In the genomic region with DNA sequence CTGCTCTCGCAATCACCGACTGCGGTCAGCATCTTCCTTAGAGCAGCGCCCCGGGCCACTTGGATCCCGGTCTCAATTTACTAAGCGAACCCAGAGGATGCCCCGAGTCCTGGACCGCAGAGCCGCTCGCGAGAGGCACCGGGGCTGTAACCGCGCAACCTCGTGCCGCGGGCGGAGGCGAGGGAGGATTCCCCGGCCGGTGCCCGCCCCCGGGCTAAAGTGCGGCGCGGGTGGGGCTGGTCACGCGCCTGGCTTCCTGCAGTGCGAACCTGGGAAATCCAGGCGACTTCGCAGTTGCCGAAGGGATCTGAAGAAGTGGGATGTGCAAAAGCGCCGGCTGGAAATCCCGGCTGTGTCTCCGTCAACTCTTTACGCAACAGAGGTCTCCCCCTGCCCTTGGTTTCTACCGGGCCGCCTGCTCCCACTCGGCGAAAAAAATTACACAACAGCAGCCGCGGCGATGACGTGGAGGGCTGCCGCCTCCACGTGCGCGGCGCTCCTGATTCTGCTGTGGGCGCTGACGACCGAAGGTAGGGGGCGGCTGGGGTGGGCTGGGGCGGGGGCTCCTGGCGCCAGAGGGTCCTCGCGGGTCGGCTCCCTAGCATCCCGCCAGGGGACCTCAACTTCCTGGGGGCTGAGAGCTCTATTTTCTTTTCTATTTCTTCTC, we compare ENCODE assay signal across 1 cellular context.
TF ChIP-seq lines count a peak whose summit lies in the region.

A gene with protein sequence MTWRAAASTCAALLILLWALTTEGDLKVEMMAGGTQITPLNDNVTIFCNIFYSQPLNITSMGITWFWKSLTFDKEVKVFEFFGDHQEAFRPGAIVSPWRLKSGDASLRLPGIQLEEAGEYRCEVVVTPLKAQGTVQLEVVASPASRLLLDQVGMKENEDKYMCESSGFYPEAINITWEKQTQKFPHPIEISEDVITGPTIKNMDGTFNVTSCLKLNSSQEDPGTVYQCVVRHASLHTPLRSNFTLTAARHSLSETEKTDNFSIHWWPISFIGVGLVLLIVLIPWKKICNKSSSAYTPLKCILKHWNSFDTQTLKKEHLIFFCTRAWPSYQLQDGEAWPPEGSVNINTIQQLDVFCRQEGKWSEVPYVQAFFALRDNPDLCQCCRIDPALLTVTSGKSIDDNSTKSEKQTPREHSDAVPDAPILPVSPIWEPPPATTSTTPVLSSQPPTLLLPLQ (plus strand): TSS at position 291 of the 667 bp plus-strand sequence. CDS start 170 bp downstream, at position 461.

TF ChIP-seq in HepG2, 621 proteins besides CTCF, POLR2A, EP300 and RAD21 (continued from another document and continues in another):
- peak; percentile 31; the same call in 1 of the 2 replicates for TF ChIP-seq ZHX1 (CRISPR knock-in tag; IDR thresholded peaks at IDR 0.05; ENCODE audit: low read depth)
- TF ChIP-seq GATAD1 (CRISPR knock-in tag; IDR thresholded peaks at IDR 0.05): no peak; the same call in 1 of the 2 replicates
- TF ChIP-seq ZNF672 (CRISPR knock-in tag; IDR thresholded peaks at IDR 0.05): no peak
- no peak for TF ChIP-seq ZNF24 (IDR thresholded peaks at IDR 0.05)
- no peak; the same call in 1 of the 2 replicates for TF ChIP-seq TARDBP (CRISPR knock-in tag; IDR thresholded peaks at IDR 0.05)
- peak; percentile 79; the same call in 1 of the 2 replicates for TF ChIP-seq ZFP36L1 (CRISPR knock-in tag; IDR thresholded peaks at IDR 0.05)
- TF ChIP-seq SIX1 (CRISPR knock-in tag; IDR thresholded peaks at IDR 0.05; ENCODE audit: borderline replicate concordance): no peak
- no peak for TF ChIP-seq TSC22D2 (CRISPR knock-in tag; IDR thresholded peaks at IDR 0.05; ENCODE audit: borderline replicate concordance)
- no peak; the same call in 1 of the 2 replicates for TF ChIP-seq MIXL1 (CRISPR knock-in tag; IDR thresholded peaks at IDR 0.05)
- TF ChIP-seq, protein P1, sequence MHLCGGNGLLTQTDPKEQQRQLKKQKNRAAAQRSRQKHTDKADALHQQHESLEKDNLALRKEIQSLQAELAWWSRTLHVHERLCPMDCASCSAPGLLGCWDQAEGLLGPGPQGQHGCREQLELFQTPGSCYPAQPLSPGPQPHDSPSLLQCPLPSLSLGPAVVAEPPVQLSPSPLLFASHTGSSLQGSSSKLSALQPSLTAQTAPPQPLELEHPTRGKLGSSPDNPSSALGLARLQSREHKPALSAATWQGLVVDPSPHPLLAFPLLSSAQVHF (CRISPR knock-in tag; IDR thresholded peaks at IDR 0.05): no peak
- no peak for TF ChIP-seq ARNT (IDR thresholded peaks at IDR 0.05)
- TF ChIP-seq, protein P2, sequence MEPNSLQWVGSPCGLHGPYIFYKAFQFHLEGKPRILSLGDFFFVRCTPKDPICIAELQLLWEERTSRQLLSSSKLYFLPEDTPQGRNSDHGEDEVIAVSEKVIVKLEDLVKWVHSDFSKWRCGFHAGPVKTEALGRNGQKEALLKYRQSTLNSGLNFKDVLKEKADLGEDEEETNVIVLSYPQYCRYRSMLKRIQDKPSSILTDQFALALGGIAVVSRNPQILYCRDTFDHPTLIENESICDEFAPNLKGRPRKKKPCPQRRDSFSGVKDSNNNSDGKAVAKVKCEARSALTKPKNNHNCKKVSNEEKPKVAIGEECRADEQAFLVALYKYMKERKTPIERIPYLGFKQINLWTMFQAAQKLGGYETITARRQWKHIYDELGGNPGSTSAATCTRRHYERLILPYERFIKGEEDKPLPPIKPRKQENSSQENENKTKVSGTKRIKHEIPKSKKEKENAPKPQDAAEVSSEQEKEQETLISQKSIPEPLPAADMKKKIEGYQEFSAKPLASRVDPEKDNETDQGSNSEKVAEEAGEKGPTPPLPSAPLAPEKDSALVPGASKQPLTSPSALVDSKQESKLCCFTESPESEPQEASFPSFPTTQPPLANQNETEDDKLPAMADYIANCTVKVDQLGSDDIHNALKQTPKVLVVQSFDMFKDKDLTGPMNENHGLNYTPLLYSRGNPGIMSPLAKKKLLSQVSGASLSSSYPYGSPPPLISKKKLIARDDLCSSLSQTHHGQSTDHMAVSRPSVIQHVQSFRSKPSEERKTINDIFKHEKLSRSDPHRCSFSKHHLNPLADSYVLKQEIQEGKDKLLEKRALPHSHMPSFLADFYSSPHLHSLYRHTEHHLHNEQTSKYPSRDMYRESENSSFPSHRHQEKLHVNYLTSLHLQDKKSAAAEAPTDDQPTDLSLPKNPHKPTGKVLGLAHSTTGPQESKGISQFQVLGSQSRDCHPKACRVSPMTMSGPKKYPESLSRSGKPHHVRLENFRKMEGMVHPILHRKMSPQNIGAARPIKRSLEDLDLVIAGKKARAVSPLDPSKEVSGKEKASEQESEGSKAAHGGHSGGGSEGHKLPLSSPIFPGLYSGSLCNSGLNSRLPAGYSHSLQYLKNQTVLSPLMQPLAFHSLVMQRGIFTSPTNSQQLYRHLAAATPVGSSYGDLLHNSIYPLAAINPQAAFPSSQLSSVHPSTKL (CRISPR knock-in tag; IDR thresholded peaks at IDR 0.05): peak; percentile 73; the same call in 1 of the 2 replicates
- TF ChIP-seq LBX2 (CRISPR knock-in tag; IDR thresholded peaks at IDR 0.05; ENCODE audit: borderline replicate concordance): 0 out of 2 replicates have a peak, but pooled peaks have one; percentile 33
- TF ChIP-seq CBFB (CRISPR knock-in tag; IDR thresholded peaks at IDR 0.05): peak; percentile 59; the same call in 1 of the 2 replicates
- no peak for TF ChIP-seq ZSCAN22 (CRISPR knock-in tag; IDR thresholded peaks at IDR 0.05)
- no peak for TF ChIP-seq PHB2 (IDR thresholded peaks at IDR 0.05; ENCODE audit: partially characterized antibody)
- no peak for TF ChIP-seq SRSF9 (IDR thresholded peaks at IDR 0.05; ENCODE audit: borderline replicate concordance, insufficient read depth, low read depth, low read length, poor library complexity, severe bottlenecking)
- TF ChIP-seq, protein P3, sequence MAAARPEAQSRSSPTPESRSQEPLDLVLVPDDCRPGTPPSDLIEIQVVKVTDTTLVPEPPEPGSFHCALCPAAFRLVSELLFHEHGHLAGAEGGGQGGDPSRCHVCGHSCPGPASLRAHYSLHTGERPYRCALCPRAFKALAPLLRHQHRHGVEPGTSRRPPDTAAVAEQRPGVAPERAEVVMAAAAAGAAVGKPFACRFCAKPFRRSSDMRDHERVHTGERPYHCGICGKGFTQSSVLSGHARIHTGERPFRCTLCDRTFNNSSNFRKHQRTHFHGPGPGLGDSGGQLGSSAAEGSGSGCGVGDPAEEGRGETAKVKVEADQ (CRISPR knock-in tag; IDR thresholded peaks at IDR 0.05; ENCODE audit: borderline replicate concordance): no peak; the same call in 1 of the 2 replicates
- no peak for TF ChIP-seq ZBTB49 (CRISPR knock-in tag; IDR thresholded peaks at IDR 0.05; ENCODE audit: borderline replicate concordance)
- TF ChIP-seq ZNF12 (CRISPR knock-in tag; IDR thresholded peaks at IDR 0.05): peak; percentile 21; the same call in 1 of the 2 replicates
- no peak for TF ChIP-seq ZNF775 (CRISPR knock-in tag; IDR thresholded peaks at IDR 0.05; ENCODE audit: borderline replicate concordance)
- no peak for TF ChIP-seq XBP1 (CRISPR knock-in tag; IDR thresholded peaks at IDR 0.05)
- TF ChIP-seq, protein P4, sequence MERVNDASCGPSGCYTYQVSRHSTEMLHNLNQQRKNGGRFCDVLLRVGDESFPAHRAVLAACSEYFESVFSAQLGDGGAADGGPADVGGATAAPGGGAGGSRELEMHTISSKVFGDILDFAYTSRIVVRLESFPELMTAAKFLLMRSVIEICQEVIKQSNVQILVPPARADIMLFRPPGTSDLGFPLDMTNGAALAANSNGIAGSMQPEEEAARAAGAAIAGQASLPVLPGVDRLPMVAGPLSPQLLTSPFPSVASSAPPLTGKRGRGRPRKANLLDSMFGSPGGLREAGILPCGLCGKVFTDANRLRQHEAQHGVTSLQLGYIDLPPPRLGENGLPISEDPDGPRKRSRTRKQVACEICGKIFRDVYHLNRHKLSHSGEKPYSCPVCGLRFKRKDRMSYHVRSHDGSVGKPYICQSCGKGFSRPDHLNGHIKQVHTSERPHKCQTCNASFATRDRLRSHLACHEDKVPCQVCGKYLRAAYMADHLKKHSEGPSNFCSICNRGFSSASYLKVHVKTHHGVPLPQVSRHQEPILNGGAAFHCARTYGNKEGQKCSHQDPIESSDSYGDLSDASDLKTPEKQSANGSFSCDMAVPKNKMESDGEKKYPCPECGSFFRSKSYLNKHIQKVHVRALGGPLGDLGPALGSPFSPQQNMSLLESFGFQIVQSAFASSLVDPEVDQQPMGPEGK (CRISPR knock-in tag; IDR thresholded peaks at IDR 0.05): peak; percentile 94
- TF ChIP-seq REL (CRISPR knock-in tag; conservative IDR thresholded peaks at IDR 0.05): no peak
- TF ChIP-seq ATF4 (CRISPR knock-in tag; IDR thresholded peaks at IDR 0.05): peak in 1 of 2 experiments; percentile 25; a peak in 1 of 4 replicates
- no peak for TF ChIP-seq ZNF33A (CRISPR knock-in tag; IDR thresholded peaks at IDR 0.05; ENCODE audit: borderline replicate concordance)
- TF ChIP-seq SNAI1 (CRISPR knock-in tag; IDR thresholded peaks at IDR 0.05; ENCODE audit: borderline replicate concordance): no peak
- peak; percentile 85 for TF ChIP-seq DMAP1 (CRISPR knock-in tag; IDR thresholded peaks at IDR 0.05)
- TF ChIP-seq ISX (CRISPR knock-in tag; conservative IDR thresholded peaks at IDR 0.05): peak; percentile 77; the same call in 1 of the 2 replicates
- TF ChIP-seq ZMYM3 (CRISPR knock-in tag; IDR thresholded peaks at IDR 0.05): peak; percentile 57; the same call in 1 of the 2 replicates
- TF ChIP-seq GABPB1 (CRISPR knock-in tag; IDR thresholded peaks at IDR 0.05): peak; percentile 73; the same call in 1 of the 2 replicates
- no peak for TF ChIP-seq ATM (IDR thresholded peaks at IDR 0.05; ENCODE audit: borderline replicate concordance)
- TF ChIP-seq REXO4 (CRISPR knock-in tag; IDR thresholded peaks at IDR 0.05; ENCODE audit: borderline replicate concordance): 0 out of 2 replicates have a peak, but pooled peaks have one; percentile 39
- no peak for TF ChIP-seq NAIF1 (CRISPR knock-in tag; IDR thresholded peaks at IDR 0.05; ENCODE audit: borderline replicate concordance)
- TF ChIP-seq NFKB2 (CRISPR knock-in tag; IDR thresholded peaks at IDR 0.05; ENCODE audit: borderline replicate concordance): peak; percentile 77; the same call in 1 of the 2 replicates
- TF ChIP-seq ZNF430 (CRISPR knock-in tag; IDR thresholded peaks at IDR 0.05): peak; percentile 67; the same call in 1 of the 2 replicates
- no peak for TF ChIP-seq HNRNPH1 (optimal IDR thresholded peaks at IDR 0.05; ENCODE audit: low read depth, low read length)
- TF ChIP-seq MXD1 (CRISPR knock-in tag; IDR thresholded peaks at IDR 0.05): peak; percentile 85
